ENCODE assay signal across 8 cellular contexts in the genomic region with DNA sequence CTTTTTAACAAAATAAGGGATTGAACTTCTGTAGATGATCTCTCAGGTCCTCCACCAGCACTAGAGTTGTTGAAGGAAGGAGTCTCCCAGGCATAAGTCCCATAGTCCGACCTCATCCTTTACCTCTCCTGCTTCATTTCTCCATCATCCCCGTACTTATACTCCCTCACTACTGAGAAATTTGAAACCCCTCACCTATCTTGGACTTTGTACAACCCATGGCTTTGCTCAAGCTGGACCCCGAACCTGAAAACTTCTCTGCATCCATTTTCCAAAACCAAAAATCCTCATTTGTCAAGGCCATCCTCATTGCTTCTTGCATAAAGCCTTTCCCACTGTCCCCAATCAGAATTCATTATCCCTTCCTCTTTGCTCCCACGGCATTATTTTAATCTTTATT. TPM values are rescaled to one million over a fixed set of nuclear protein-coding genes. Genes with fewer than 3 reads are reported as not detected.
DNase-seq lines count a peak whose midpoint lies in the region; ATAC-seq and TF ChIP-seq lines count a peak whose summit lies in the region.

No MANE protein-coding gene starts in this region.

- no peaks in the 10 kb centered on the region; the same call in 1 of the 2 replicates for H3K36me3 ChIP-seq in BJ (ENCODE audit: control insufficient read depth, insufficient read depth, low read length)
- H3K36me3 ChIP-seq in MG63 = peaks cover 2% of the 10 kb centered on the region; the same call in 1 of the 2 replicates
- no peaks in the 10 kb centered on the region for H3K36me3 ChIP-seq in neural cell (ENCODE audit: insufficient read depth, low read length)

- intact Hi-C loops in dorsolateral prefrontal cortex (cut with DNase I) = loop anchor here (1.0 to 10.0 kb wide), 6 partner anchors 17 to 374 kb away; a partner anchor contains a TSS

- DNase-seq in BJ (ENCODE audit: low read depth) (no peak), MG63 (no peak), dorsolateral prefrontal cortex (no peak), NCI-H524 treated with DMSO at 0.1 percent for 48 hours (lab: John Stamatoyannopoulos, UW) (no peak), NCI-H146 (lab: John Stamatoyannopoulos, UW) (no peak)

- POLR2A ChIA-PET in BJ (lab: Charles Lee) = no interaction called here

- no peak for TF ChIP-seq RAD21 in neural cell (conservative IDR thresholded peaks at IDR 0.05)

- H3K27ac ChIP-seq in dorsolateral prefrontal cortex (peak overlapping the region; percentile 86 to 99 (median 96)), neural cell (ENCODE audit: low read length) (peak overlapping the region; percentile 78)

- peak overlapping the region; percentile 41 for H3K4me2 ChIP-seq in neural cell (ENCODE audit: low read length)

- H3K27me3 ChIP-seq in BJ (ENCODE audit: control insufficient read depth, insufficient read depth, low read length) (no peaks in the 10 kb centered on the region), MG63 (no peaks in the 10 kb centered on the region), dorsolateral prefrontal cortex (no peaks in the 10 kb centered on the region), neural cell (ENCODE audit: insufficient read depth, low read depth, low read length) (no peaks in the 10 kb centered on the region)

- peak overlapping the region; percentile 81 for H3K9ac ChIP-seq in neural cell (ENCODE audit: low read length)

- no peaks in the 10 kb centered on the region for H4K20me1 ChIP-seq in neural cell (ENCODE audit: insufficient read depth)

- H3K79me2 ChIP-seq in neural cell (replicated peaks; ENCODE audit: insufficient read depth, low read length) = no peaks in the 10 kb centered on the region

- TF ChIP-seq CTCF in BJ (IDR thresholded peaks at IDR 0.05; ENCODE audit: insufficient read depth, low read depth, low read length) (no peak), dorsolateral prefrontal cortex (IDR thresholded peaks at IDR 0.05 in 54 of 56, conservative IDR thresholded peaks at IDR 0.05 in 2 of 56; ENCODE audit: low read depth in 1 of 56, partially characterized antibody in 56 of 56) (no peak), neural cell (IDR thresholded peaks at IDR 0.05; ENCODE audit: poor library complexity, severe bottlenecking) (no peak)

- TF ChIP-seq EP300 in neural cell (conservative IDR thresholded peaks at IDR 0.05; ENCODE audit: poor library complexity, severe bottlenecking) = no peak

- H3F3A ChIP-seq in neural cell (ENCODE audit: insufficient read depth, low read length, poor library complexity, severe bottlenecking) = no peaks in the 10 kb centered on the region

- peak overlapping the region; percentile 66 for H2AFZ ChIP-seq in neural cell (ENCODE audit: low read depth, low read length)

- no peak for ATAC-seq in GM19467 (IDR thresholded peaks at IDR 0.05; ENCODE audit: unreplicated experiment)
- no peak for ATAC-seq in HG03039 (IDR thresholded peaks at IDR 0.05; ENCODE audit: unreplicated experiment)

- H3K4me3 ChIP-seq in BJ (ENCODE audit: low read depth, low read length) = peak overlapping the region; percentile 73
- peak overlapping the region; percentile 82 for H3K4me3 ChIP-seq in MG63
- peak overlapping the region; percentile 56 to 97 (median 75) for H3K4me3 ChIP-seq in dorsolateral prefrontal cortex
- peak overlapping the region; percentile 85 for H3K4me3 ChIP-seq in neural cell (ENCODE audit: low read length)

- H3K9me3 ChIP-seq in MG63 (no peaks in the 10 kb centered on the region), neural cell (ENCODE audit: low read length) (no peaks in the 10 kb centered on the region)

- no peaks in the 10 kb centered on the region for H3K9me2 ChIP-seq in neural cell (ENCODE audit: insufficient read depth, low read length)

- CTCF ChIA-PET in BJ (lab: Yijun Ruan, JAX) = no interaction called here

TF ChIP-seq in neural cell, 6 proteins besides CTCF, POLR2A, EP300 and RAD21:
- TF ChIP-seq, protein P1, sequence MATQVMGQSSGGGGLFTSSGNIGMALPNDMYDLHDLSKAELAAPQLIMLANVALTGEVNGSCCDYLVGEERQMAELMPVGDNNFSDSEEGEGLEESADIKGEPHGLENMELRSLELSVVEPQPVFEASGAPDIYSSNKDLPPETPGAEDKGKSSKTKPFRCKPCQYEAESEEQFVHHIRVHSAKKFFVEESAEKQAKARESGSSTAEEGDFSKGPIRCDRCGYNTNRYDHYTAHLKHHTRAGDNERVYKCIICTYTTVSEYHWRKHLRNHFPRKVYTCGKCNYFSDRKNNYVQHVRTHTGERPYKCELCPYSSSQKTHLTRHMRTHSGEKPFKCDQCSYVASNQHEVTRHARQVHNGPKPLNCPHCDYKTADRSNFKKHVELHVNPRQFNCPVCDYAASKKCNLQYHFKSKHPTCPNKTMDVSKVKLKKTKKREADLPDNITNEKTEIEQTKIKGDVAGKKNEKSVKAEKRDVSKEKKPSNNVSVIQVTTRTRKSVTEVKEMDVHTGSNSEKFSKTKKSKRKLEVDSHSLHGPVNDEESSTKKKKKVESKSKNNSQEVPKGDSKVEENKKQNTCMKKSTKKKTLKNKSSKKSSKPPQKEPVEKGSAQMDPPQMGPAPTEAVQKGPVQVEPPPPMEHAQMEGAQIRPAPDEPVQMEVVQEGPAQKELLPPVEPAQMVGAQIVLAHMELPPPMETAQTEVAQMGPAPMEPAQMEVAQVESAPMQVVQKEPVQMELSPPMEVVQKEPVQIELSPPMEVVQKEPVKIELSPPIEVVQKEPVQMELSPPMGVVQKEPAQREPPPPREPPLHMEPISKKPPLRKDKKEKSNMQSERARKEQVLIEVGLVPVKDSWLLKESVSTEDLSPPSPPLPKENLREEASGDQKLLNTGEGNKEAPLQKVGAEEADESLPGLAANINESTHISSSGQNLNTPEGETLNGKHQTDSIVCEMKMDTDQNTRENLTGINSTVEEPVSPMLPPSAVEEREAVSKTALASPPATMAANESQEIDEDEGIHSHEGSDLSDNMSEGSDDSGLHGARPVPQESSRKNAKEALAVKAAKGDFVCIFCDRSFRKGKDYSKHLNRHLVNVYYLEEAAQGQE (IDR thresholded peaks at IDR 0.05; ENCODE audit: borderline replicate concordance) = no peak
- no peak for TF ChIP-seq MXI1 (conservative IDR thresholded peaks at IDR 0.05; ENCODE audit: poor library complexity, severe bottlenecking)
- no peak for TF ChIP-seq SMC3 (conservative IDR thresholded peaks at IDR 0.05; ENCODE audit: poor library complexity)
- TF ChIP-seq POLR2AphosphoS5 (IDR thresholded peaks at IDR 0.05) = no peak
- TF ChIP-seq TAF1 (IDR thresholded peaks at IDR 0.05; ENCODE audit: low read depth) = no peak
- no peak for TF ChIP-seq EZH2 (IDR thresholded peaks at IDR 0.05; ENCODE audit: borderline replicate concordance, insufficient read depth, low read length, poor library complexity, severe bottlenecking)

RNA-seq across cellular contexts. Expression of a gene that starts 0.5 kb away (rescaled TPM):
- polyA plus RNA-seq in BJ (2011; rRNA removed) = 23.9 and 24.1 TPM in 2 replicates
- 18.7 and 31.1 TPM in 2 replicates for polyA minus RNA-seq in BJ (2011; rRNA and poly(A)+ RNA removed)
- 20.9 and 22.6 TPM in 2 replicates for total RNA-seq in MG63 (2014; rRNA removed; shearing (Covaris generic); ENCODE audit: low replicate concordance)
- total RNA-seq in dorsolateral prefrontal cortex = 10 to 100 TPM in 62 of 120 experiments, 1 to 10 TPM in 58; 5.8 to 16.8 (median 10.2) TPM
- polyA plus RNA-seq in neural cell = 10.7 and 12.7 TPM in 2 replicates
- polyA minus RNA-seq in neural cell = 17.8 and 19.7 TPM in 2 replicates

RNA-seq across cellular contexts. Expression of a gene that starts 8.7 kb away (rescaled TPM):
- polyA plus RNA-seq in BJ (2011; rRNA removed) (1.1 and 1.3 TPM in 2 replicates), neural cell (0.12 and 0.28 TPM in 2 replicates)
- polyA minus RNA-seq in BJ (2011; rRNA and poly(A)+ RNA removed) = 1.3 and 1.6 TPM in 2 replicates
- not detected in 2 replicates for total RNA-seq in MG63 (2014; rRNA removed; shearing (Covaris generic); ENCODE audit: low replicate concordance)
- 1 to 10 TPM in 28 of 120 experiments, under 1 TPM in 59, not detected in 33; 0.17 to 4.5 (median 0.71) TPM for total RNA-seq in dorsolateral prefrontal cortex
- polyA minus RNA-seq in neural cell = 0.24 and 0.46 TPM in 2 replicates

RNA-seq across cellular contexts. Expression of a gene that starts 15.6 kb away (rescaled TPM):
- 43.5 and 66.9 TPM in 2 replicates for polyA plus RNA-seq in BJ (2011; rRNA removed)
- polyA minus RNA-seq in BJ (2011; rRNA and poly(A)+ RNA removed) = 12.4 and 18.1 TPM in 2 replicates
- 35.2 and 40.6 TPM in 2 replicates for total RNA-seq in MG63 (2014; rRNA removed; shearing (Covaris generic); ENCODE audit: low replicate concordance)
- total RNA-seq in dorsolateral prefrontal cortex = 10 to 100 TPM; 30.8 to 60.2 (median 41.8) TPM
- 87.7 and 89.1 TPM in 2 replicates for polyA plus RNA-seq in neural cell
- 41.7 and 50.2 TPM in 2 replicates for polyA minus RNA-seq in neural cell

RNA-seq across cellular contexts. Expression of a gene that starts 17.0 kb away (rescaled TPM):
- polyA plus RNA-seq in BJ (2011; rRNA removed) (95.9 and 131 TPM in 2 replicates), neural cell (156 and 164 TPM in 2 replicates)
- 113 and 144 TPM in 2 replicates for polyA minus RNA-seq in BJ (2011; rRNA and poly(A)+ RNA removed)
- total RNA-seq in MG63 (2014; rRNA removed; shearing (Covaris generic); ENCODE audit: low replicate concordance) = 52.2 and 85.4 TPM in 2 replicates
- total RNA-seq in dorsolateral prefrontal cortex = 100 to 1,000 TPM; 151 to 274 (median 213) TPM
- polyA minus RNA-seq in neural cell = 109 and 110 TPM in 2 replicates

RNA-seq across cellular contexts. Expression of a gene that starts 45.5 kb away (rescaled TPM):
- polyA plus RNA-seq in BJ (2011; rRNA removed) (45.6 and 62.9 TPM in 2 replicates), neural cell (73.6 and 101 TPM in 2 replicates)
- polyA minus RNA-seq in BJ (2011; rRNA and poly(A)+ RNA removed) = 20.3 and 46.2 TPM in 2 replicates
- 43.3 and 72.7 TPM in 2 replicates for total RNA-seq in MG63 (2014; rRNA removed; shearing (Covaris generic); ENCODE audit: low replicate concordance)
- 10 to 100 TPM; 32.2 to 63.9 (median 46.1) TPM for total RNA-seq in dorsolateral prefrontal cortex
- 15.3 and 22.4 TPM in 2 replicates for polyA minus RNA-seq in neural cell
